20 cellular contexts compared by ENCODE assay signal in the genomic region with DNA sequence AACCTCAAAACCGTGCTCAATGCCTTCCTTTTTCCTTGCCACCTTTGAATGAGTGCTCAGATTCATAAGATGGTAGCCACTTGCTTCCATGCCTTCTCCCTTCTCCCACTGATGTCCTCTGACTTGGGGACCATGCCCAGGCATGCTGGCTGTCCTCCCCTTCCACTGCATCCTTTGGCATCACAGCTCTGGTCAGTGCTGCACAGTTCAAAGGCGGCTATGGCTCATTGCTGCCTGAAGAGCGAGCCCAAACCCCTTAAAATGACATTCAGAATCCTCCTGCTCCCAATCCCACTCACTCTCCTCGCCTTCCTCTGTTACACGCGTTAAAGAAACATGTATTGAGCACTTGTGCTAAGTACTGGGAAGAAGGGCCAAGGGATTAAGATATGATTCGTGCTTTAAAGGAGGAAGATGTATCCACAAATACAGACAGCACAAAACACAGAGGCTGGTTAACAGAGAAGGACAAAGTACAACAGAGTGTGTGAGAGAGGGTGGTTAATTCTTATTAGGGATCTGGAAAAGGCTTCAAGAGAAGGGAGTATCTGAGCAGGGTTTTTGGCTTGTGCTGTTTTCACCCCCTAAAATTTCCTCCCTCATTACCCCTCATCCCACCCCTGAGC.
A peak's percentile ranks its signal among the peaks of the same experiment; 100 is the strongest.
DNase-seq lines count a peak whose midpoint lies in the region; ATAC-seq, FAIRE-seq and TF ChIP-seq lines count a peak whose summit lies in the region.
"Had no signal": no experiment of that assay in that cellular context is flagged by ENCODE, and none has a peak within 500 bp of the region (broad histone marks: within the 10 kb centered on the region; RNA-seq: fewer than 3 reads in every experiment).

No MANE protein-coding gene starts in this region.

- H3K27ac Mint-ChIP-seq in CD14-positive monocyte, result no peak overlapping the region
- H3K27ac Mint-ChIP-seq: activated T-helper 2 cell treated with anti-CD3 and anti-CD28 coated beads, Interferon-gamma antibody, Interleukin-2, Interleukin-4, amounts not matched to agents 10 μg/mL and 5 μg/mL and 100 μg/mL, durations not matched to agents 14 hours and 24 hours and 36 hours; B cell had no signal

- H4K20me1 ChIP-seq in PC-3 (ENCODE audit: low read length) (no peaks in the 10 kb centered on the region), keratinocyte (ENCODE audit: control insufficient read depth, extremely low read depth, insufficient read depth, low read length) (no peaks in the 10 kb centered on the region)

- no peak overlapping the region for H3K4me3 ChIP-seq in HL-60 (replicated peaks; ENCODE audit: insufficient read depth, low read length)
- H3K4me3 ChIP-seq in PC-3 (ENCODE audit: low read length), result no peak overlapping the region
- H3K4me3 ChIP-seq in keratinocyte (ENCODE audit: control insufficient read depth in 2 of 3, extremely low read depth in 1 of 3, insufficient read depth in 2 of 3, low read depth in 1 of 3, low read length in 3 of 3), result no peak overlapping the region
- H3K4me3 ChIP-seq: K562, suprapubic skin had no signal

- no peak for ATAC-seq in PC-3
- ATAC-seq: activated CD4-positive, CD25-positive, alpha-beta regulatory T cell treated with anti-CD3 and anti-CD28 coated beads, Interleukin-2, amount 50 U/mL, for 24 hours; K562; left cardiac atrium had no signal

- no TSS peak for BruUV-seq in PC-3 (replicated peaks; lab: Mats Ljungman, UMichigan)

- H3K36me3 Mint-ChIP-seq in CD14-positive monocyte, result no peaks in the 10 kb centered on the region

- TF ChIP-seq CTCF in HL-60 (IDR thresholded peaks at IDR 0.05; ENCODE audit: insufficient read depth, low read length) (no peak), PC-3 (conservative IDR thresholded peaks at IDR 0.05; ENCODE audit: low read depth, low read length) (no peak), keratinocyte (optimal IDR thresholded peaks at IDR 0.05 in 1 of 3, IDR thresholded peaks at IDR 0.05 in 1 of 3, conservative IDR thresholded peaks at IDR 0.05 in 1 of 3; ENCODE audit: extremely low read depth in 1 of 3, insufficient read depth in 2 of 3, low read length in 3 of 3) (no peak), CD14-positive monocyte (IDR thresholded peaks at IDR 0.05) (no peak)

- no peaks in the 10 kb centered on the region for H3K9me2 ChIP-seq in PC-3 (replicated peaks; ENCODE audit: low read length)

- CTCF ChIA-PET in PC-3 (lab: Charles Lee), result no interaction called here

- no peaks in the 10 kb centered on the region for H3K27me3 Mint-ChIP-seq in CD14-positive monocyte (ENCODE audit: low read depth in 3 of 3)

- intact Hi-C loops in PC-3 (cut with micrococcal nuclease) (loop anchor here (10.0 kb wide), 1 partner anchor 330 kb away; no protein-coding TSS in a partner anchor), CD14-positive monocyte (cut with micrococcal nuclease) (loop anchor here (10.0 kb wide), 1 partner anchor 140 kb away; no protein-coding TSS in a partner anchor)

- no peak overlapping the region for H3K9ac ChIP-seq in PC-3 (ENCODE audit: low read length)
- H3K9ac ChIP-seq in keratinocyte (ENCODE audit: control insufficient read depth, extremely low read depth, insufficient read depth, low read length), result no peak overlapping the region

- POLR2A ChIA-PET in PC-3 (lab: Charles Lee; ENCODE audit: unreplicated experiment), result no interaction called here

- no peaks in the 10 kb centered on the region for H3K36me3 ChIP-seq in PC-3 (ENCODE audit: low read depth, low read length)
- H3K36me3 ChIP-seq in keratinocyte (ENCODE audit: control insufficient read depth in 2 of 2, extremely low read depth in 1 of 2, insufficient read depth in 2 of 2, low read length in 2 of 2), result no peaks in the 10 kb centered on the region
- H3K36me3 ChIP-seq: suprapubic skin had no signal

- H3K4me1 ChIP-seq in PC-3 (ENCODE audit: insufficient read depth, low read length) (0 out of 2 replicates have a peak, but pooled peaks cover 7% of the 10 kb centered on the region), keratinocyte (ENCODE audit: control insufficient read depth, extremely low read depth, insufficient read depth, low read length) (peaks cover 3% of the 10 kb centered on the region)
- H3K4me1 ChIP-seq: suprapubic skin had no signal

- peak; percentile 30 for DNase-seq in DMS53 (lab: John Stamatoyannopoulos, UW)
- no peak for DNase-seq in HL-60 (ENCODE audit: low read depth in 1 of 2, low spot score in 1 of 2)
- DNase-seq in PC-3, result no peak
- DNase-seq in keratinocyte (ENCODE audit: low read depth, low spot score), result no peak
- no peak for DNase-seq in CD14-positive monocyte (ENCODE audit: low spot score)
- no peak for DNase-seq in LoVo (ENCODE audit: low spot score)
- DNase-seq in kidney tubule cell (ENCODE audit: low spot score), result no peak
- DNase-seq: effector memory CD4-positive, alpha-beta T cell; left cardiac atrium; NCI-H1694 treated with DMSO at 0.1 percent for 48 hours; occipital lobe; Right ventricle myocardium superior; stimulated activated CD4-positive, alpha-beta T cell treated with anti-CD3 and anti-CD28 coated beads, Interleukin-4, amount 100 ng/mL, for 24 hours; stimulated activated CD8-positive, alpha-beta memory T cell treated with anti-CD3 and anti-CD28 coated beads, Interleukin-4, amount 100 ng/mL, for 48 hours; T-helper 2 cell had no signal

- H3K79me2 ChIP-seq in PC-3 (ENCODE audit: low read length) (no peaks in the 10 kb centered on the region), keratinocyte (ENCODE audit: control insufficient read depth, insufficient read depth, low read length) (no peaks in the 10 kb centered on the region)

- dilution Hi-C loops in keratinocyte (cut with MboI; ENCODE audit: extremely low pct_ligation_motif_present, low sequenced_read_pairs), result no loop called here

- FAIRE-seq in keratinocyte (lab: Jason Lieb, UNC), result no peak
- FAIRE-seq: K562 had no signal

- no peaks in the 10 kb centered on the region for H3K9me1 ChIP-seq in keratinocyte (ENCODE audit: control insufficient read depth, extremely low read depth, insufficient read depth, low read length)

- no peaks in the 10 kb centered on the region for H3K9me3 Mint-ChIP-seq in CD14-positive monocyte
- H3K9me3 Mint-ChIP-seq: activated T-helper 2 cell treated with anti-CD3 and anti-CD28 coated beads, Interferon-gamma antibody, Interleukin-2, Interleukin-4, amounts not matched to agents 10 μg/mL and 5 μg/mL and 100 μg/mL, durations not matched to agents 14 hours and 24 hours and 36 hours had no signal

- no peak overlapping the region for H3K4me3 Mint-ChIP-seq in CD14-positive monocyte
- H3K4me3 Mint-ChIP-seq: B cell had no signal

- peaks cover 5% of the 10 kb centered on the region for H3K4me1 Mint-ChIP-seq in CD14-positive monocyte
- H3K4me1 Mint-ChIP-seq: B cell had no signal

- H3K9me3 ChIP-seq in PC-3 (ENCODE audit: low read length) (no peaks in the 10 kb centered on the region), keratinocyte (ENCODE audit: control insufficient read depth, low read depth, low read length) (no peaks in the 10 kb centered on the region)
- H3K9me3 ChIP-seq: suprapubic skin had no signal

- no peak overlapping the region for H3K4me2 ChIP-seq in PC-3 (ENCODE audit: low read length)
- no peak overlapping the region for H3K4me2 ChIP-seq in keratinocyte (ENCODE audit: control insufficient read depth, extremely low read depth, insufficient read depth, low read depth, low read length)

- H2AFZ ChIP-seq in PC-3 (ENCODE audit: low read length) (0 out of 2 replicates have a peak overlapping the region, but pooled peaks have one; percentile 2), keratinocyte (ENCODE audit: control insufficient read depth, low read length) (peak overlapping the region; percentile 14)

- H3F3A ChIP-seq in PC-3 (ENCODE audit: low read length, unreplicated experiment), result no peaks in the 10 kb centered on the region

- peak overlapping the region; percentile 40 for H3K27ac ChIP-seq in HL-60 (replicated peaks)
- no peak overlapping the region for H3K27ac ChIP-seq in PC-3 (ENCODE audit: low read length)
- H3K27ac ChIP-seq in keratinocyte (ENCODE audit: control insufficient read depth, insufficient read depth, low read length), result no peak overlapping the region
- H3K27ac ChIP-seq: suprapubic skin had no signal

- no peaks in the 10 kb centered on the region for H3K27me3 ChIP-seq in HL-60 (ENCODE audit: insufficient read depth, poor library complexity, severe bottlenecking)
- no peaks in the 10 kb centered on the region for H3K27me3 ChIP-seq in PC-3 (ENCODE audit: low read length)
- no peaks in the 10 kb centered on the region for H3K27me3 ChIP-seq in keratinocyte (ENCODE audit: control insufficient read depth, extremely low read depth, insufficient read depth, low read length)
- H3K27me3 ChIP-seq: suprapubic skin had no signal
